In genomic region chr5:141747152-141747640, GRCh38 we compare ENCODE assay signal across 8 cellular contexts.
DNase-seq lines count a peak whose midpoint lies in the region; ATAC-seq lines count a peak whose summit lies in the region.

No MANE protein-coding gene starts in this region.

- no peaks in the 10 kb centered on the region for H3K9me3 Mint-ChIP-seq in activated naive CD4-positive, alpha-beta T cell treated with anti-CD3 and anti-CD28 coated beads, Interleukin-2, amount 10 ng/mL, durations not matched to agents 7 days and 5 days

- CTCF ChIA-PET in activated naive CD4-positive, alpha-beta T cell treated with anti-CD3 and anti-CD28 coated beads, Interleukin-2, amount 10 ng/mL, durations not matched to agents 7 days and 5 days (lab: Charles Lee), result no interaction called here

- no peak overlapping the region for H3K4me3 Mint-ChIP-seq in activated naive CD4-positive, alpha-beta T cell treated with anti-CD3 and anti-CD28 coated beads, Interleukin-2, amount 10 ng/mL, durations not matched to agents 7 days and 5 days

- no peak overlapping the region for H3K27ac Mint-ChIP-seq in activated naive CD4-positive, alpha-beta T cell treated with anti-CD3 and anti-CD28 coated beads, Interleukin-2, amount 10 ng/mL, durations not matched to agents 7 days and 5 days

- ATAC-seq in HG02610 (IDR thresholded peaks at IDR 0.05; ENCODE audit: unreplicated experiment) (peak; percentile 78), GM21619 (IDR thresholded peaks at IDR 0.05; ENCODE audit: unreplicated experiment) (no peak), GM21526 (IDR thresholded peaks at IDR 0.05; ENCODE audit: low FRiP score, unreplicated experiment) (no peak)

- peak; percentile 81 to 91 for DNase-seq in NCI-H524 (lab: John Stamatoyannopoulos, UW)
- peak; percentile 28 for DNase-seq in dedifferentiated amniotic fluid mesenchymal stem cell (ENCODE audit: extremely low spot score)
- DNase-seq in lung microvascular endothelial cell (ENCODE audit: low read depth in 2 of 2), result peak; percentile 54 to 82
- no peak for DNase-seq in NOMO-1 treated with dmso at 0.1 percent for 144 hours (lab: John Stamatoyannopoulos, UW; ENCODE audit: unreplicated experiment)
- DNase-seq in activated naive CD4-positive, alpha-beta T cell treated with anti-CD3 and anti-CD28 coated beads, Interleukin-2, amount 10 ng/mL, durations not matched to agents 7 days and 5 days, result no peak

- H3K27me3 Mint-ChIP-seq in activated naive CD4-positive, alpha-beta T cell treated with anti-CD3 and anti-CD28 coated beads, Interleukin-2, amount 10 ng/mL, durations not matched to agents 7 days and 5 days, result peaks cover 60% of the 10 kb centered on the region

- H3K36me3 Mint-ChIP-seq in activated naive CD4-positive, alpha-beta T cell treated with anti-CD3 and anti-CD28 coated beads, Interleukin-2, amount 10 ng/mL, durations not matched to agents 7 days and 5 days, result no peaks in the 10 kb centered on the region

- no peaks in the 10 kb centered on the region for H3K4me1 Mint-ChIP-seq in activated naive CD4-positive, alpha-beta T cell treated with anti-CD3 and anti-CD28 coated beads, Interleukin-2, amount 10 ng/mL, durations not matched to agents 7 days and 5 days

Comparison
In these comparisons a context has a peak if more than half of its experiments do, and no peak if none do; other contexts are left out.
1. DNase-seq: peak in NCI-H524 (2 of 2), dedifferentiated amniotic fluid mesenchymal stem cell (single experiment) and lung microvascular endothelial cell (2 of 2); none in NOMO-1 treated with dmso at 0.1 percent for 144 hours (single experiment) and activated naive CD4-positive, alpha-beta T cell treated with anti-CD3 and anti-CD28 coated beads, Interleukin-2, amount 10 ng/mL, durations not matched to agents 7 days and 5 days (single experiment).